Comparison of ENCODE assay signal across 20 cellular contexts in the genomic region with DNA sequence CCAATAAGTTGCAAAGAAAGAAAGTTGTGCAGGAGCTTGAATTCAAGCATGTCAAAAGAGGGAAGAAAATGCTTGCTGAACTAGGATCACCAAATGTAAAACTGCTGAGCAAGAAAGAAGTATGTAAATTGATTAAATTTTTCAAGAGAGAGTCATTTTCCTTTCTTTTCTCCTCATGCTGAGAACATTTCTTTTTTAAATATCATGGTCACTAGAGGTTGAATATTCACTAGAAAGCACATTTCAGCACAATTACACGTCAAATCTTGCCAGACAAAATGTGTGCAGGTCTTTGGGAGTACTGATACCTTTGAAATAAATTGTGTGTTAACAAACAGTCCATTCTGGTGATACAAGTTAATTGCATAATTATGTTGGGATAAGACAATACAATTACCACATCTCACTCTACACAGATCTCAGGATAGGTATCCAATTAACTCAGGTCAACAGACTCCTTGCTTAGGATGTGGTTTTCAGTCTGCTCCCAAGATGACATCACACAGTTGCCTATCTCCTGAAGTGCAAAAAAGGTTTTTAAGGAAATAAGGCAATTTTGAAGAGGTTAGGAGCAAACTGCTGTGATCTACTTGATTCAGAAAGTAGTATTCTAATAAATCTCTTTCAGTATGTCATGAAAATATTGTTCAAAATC.
"Had no signal": no experiment of that assay in that cellular context is flagged by ENCODE, and none has a peak within 500 bp of the region (broad histone marks: within the 10 kb centered on the region; RNA-seq: fewer than 3 reads in every experiment).

No MANE protein-coding gene starts in this region.

- DNase-seq: activated CD4-positive, alpha-beta T cell treated with anti-CD3 and anti-CD28 coated beads, Interleukin-2, amount 50 U/mL, for 1 hour; activated CD4-positive, CD25-positive, alpha-beta regulatory T cell treated with anti-CD3 and anti-CD28 coated beads, Interleukin-2, amount 50 U/mL, for 72 hours; activated CD8-positive, alpha-beta memory T cell treated with anti-CD3 and anti-CD28 coated beads, Interleukin-2, amount 50 U/mL, for 4 hours; activated effector memory CD4-positive, alpha-beta T cell treated with Interleukin-2 at 50 U/mL for 16 hours; activated naive CD4-positive, alpha-beta T cell treated with anti-CD3 and anti-CD28 coated beads, Interleukin-2, amount 10 ng/mL, durations not matched to agents 7 days and 5 days; activated naive CD8-positive, alpha-beta T cell treated with anti-CD3 and anti-CD28 coated beads, Interleukin-2, amount 50 U/mL, for 24 hours; activated T-cell treated with anti-CD3 and anti-CD28 coated beads, Interleukin-2, amount 50 U/mL, for 4 hours; aorta; effector memory CD4-positive, alpha-beta T cell; naive thymus-derived CD8-positive, alpha-beta T cell; ovary; stimulated activated CD4-positive, alpha-beta T cell treated with anti-CD3 and anti-CD28 coated beads, Interleukin-4, amount 100 ng/mL, for 24 hours; stomach; T-helper 17 cell; testis had no signal

- ATAC-seq: activated naive CD8-positive, alpha-beta T cell treated with anti-CD3 and anti-CD28 coated beads, Interleukin-2, amount 50 U/mL, for 24 hours; activated T-cell treated with anti-CD3 and anti-CD28 coated beads, Interleukin-2, amount 50 U/mL, for 4 hours; naive thymus-derived CD8-positive, alpha-beta T cell; sciatic nerve; stimulated activated effector memory CD8-positive, alpha-beta T cell treated with anti-CD3 and anti-CD28 coated beads, Interleukin-12 subunit alpha, Interleukin-12 subunit beta, amount 100 ng/mL, for 72 hours; T-helper 17 cell had no signal

- H3K4me3 ChIP-seq: cardiac muscle cell, esophagus muscularis mucosa, ovary, stomach, testis had no signal

- H3K9me3 ChIP-seq: esophagus muscularis mucosa, ovary, stomach, testis had no signal

- H3K27ac ChIP-seq: cardiac muscle cell, esophagus muscularis mucosa, ovary, stomach, testis, VCaP had no signal

- H3K27me3 ChIP-seq: cardiac muscle cell, esophagus muscularis mucosa, ovary, stomach, testis had no signal

- H3K36me3 ChIP-seq: cardiac muscle cell, esophagus muscularis mucosa, ovary, stomach had no signal

- H3K4me1 ChIP-seq: stomach, testis had no signal
